In the genomic region with DNA sequence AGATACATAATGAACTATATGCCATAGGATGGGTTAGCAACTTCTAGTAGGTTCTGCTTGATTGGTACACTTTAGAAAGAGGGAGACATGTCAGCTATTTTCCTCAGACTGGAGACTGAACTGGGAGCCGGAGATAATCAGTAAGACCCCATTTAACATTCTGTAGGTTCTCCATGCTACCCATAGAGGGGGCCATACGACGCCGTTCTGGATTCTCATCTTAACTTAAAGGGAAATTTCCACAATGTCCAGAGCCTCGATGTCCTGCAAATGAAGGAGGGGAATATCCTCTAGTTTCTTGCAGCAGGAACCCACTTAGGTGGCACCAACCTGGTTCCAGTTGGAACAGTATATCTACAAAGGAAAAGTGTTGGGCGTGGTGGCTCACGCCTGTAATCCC, we compare ENCODE assay signal across 12 cellular contexts. TPM values are rescaled to one million over a fixed set of nuclear protein-coding genes. Genes with fewer than 3 reads are reported as not detected.
DNase-seq lines count a peak whose midpoint lies in the region; TF ChIP-seq lines count a peak whose summit lies in the region.
"Had no signal": no experiment of that assay in that cellular context is flagged by ENCODE, and none has a peak within 500 bp of the region (broad histone marks: within the 10 kb centered on the region; RNA-seq: fewer than 3 reads in every experiment).

No MANE protein-coding gene starts in this region.

- no peak overlapping the region for H3K4me3 ChIP-seq in GM12875 (ENCODE audit: low read depth, low read length)
- H3K4me3 ChIP-seq in fibroblast of villous mesenchyme (ENCODE audit: low read depth, low read length) = no peak overlapping the region
- H3K4me3 ChIP-seq: coronary artery had no signal

- peak; percentile 53 for TF ChIP-seq CTCF in GM12875 (IDR thresholded peaks at IDR 0.05; ENCODE audit: borderline replicate concordance, insufficient read depth, low read depth, low read length)
- TF ChIP-seq CTCF in fibroblast of villous mesenchyme (IDR thresholded peaks at IDR 0.05; ENCODE audit: insufficient read depth, low read depth, low read length) = peak; percentile 62

- peak; percentile 23 for DNase-seq in AG08396 (ENCODE audit: low spot score)
- DNase-seq in RPMI7951 (ENCODE audit: low read depth) = peak; percentile 19
- DNase-seq in fibroblast of villous mesenchyme (ENCODE audit: low read depth) = peak; percentile 32
- no peak for DNase-seq in middle frontal gyrus (ENCODE audit: extremely low spot score, low spot score)
- DNase-seq in NCI-H1436 (lab: John Stamatoyannopoulos, UW) = no peak
- no peak for DNase-seq in COLO829 (ENCODE audit: low spot score)
- no peak for DNase-seq in COLO668 (lab: John Stamatoyannopoulos, UW; ENCODE audit: unreplicated experiment)
- DNase-seq: activated CD8-positive, alpha-beta memory T cell treated with anti-CD3 and anti-CD28 coated beads, Interleukin-2, amount 50 U/mL, for 4 hours; DMS153; occipital lobe had no signal

RNA-seq across cellular contexts. Expression of a gene that starts 22.3 kb away (rescaled TPM):
- total RNA-seq in RPMI7951 (2014; rRNA removed; shearing (Covaris generic)) = 785 and 796 TPM in 2 replicates
- total RNA-seq in fibroblast of villous mesenchyme = 926 and 1,000 TPM in 2 replicates

RNA-seq across cellular contexts. Expression of a gene that starts 54.1 kb away (rescaled TPM):
- not detected in 2 replicates for total RNA-seq in RPMI7951 (2014; rRNA removed; shearing (Covaris generic))
- total RNA-seq in fibroblast of villous mesenchyme = under 0.01 TPM in 1 of 2 replicates, not detected in the other

RNA-seq across cellular contexts. Expression of a gene that starts 56.3 kb away (rescaled TPM):
- total RNA-seq in RPMI7951 (2014; rRNA removed; shearing (Covaris generic)) = 0.96 and 1.9 TPM in 2 replicates
- total RNA-seq in fibroblast of villous mesenchyme = not detected in 2 replicates
- total RNA-seq: occipital lobe had no signal

Comparison
In these comparisons a context has a peak if more than half of its experiments do, and no peak if none do; other contexts are left out.
1. DNase-seq: peak in AG08396 (single experiment), RPMI7951 (single experiment) and fibroblast of villous mesenchyme (single experiment); none in middle frontal gyrus (single experiment), NCI-H1436 (single experiment), COLO829 (single experiment) and COLO668 (single experiment).